ENCODE assay signal across 26 cellular contexts in genomic region chr13:33615436-33615835, GRCh38.
DNase-seq lines count a peak whose midpoint lies in the region; ATAC-seq and TF ChIP-seq lines count a peak whose summit lies in the region.
"Had no signal": no experiment of that assay in that cellular context is flagged by ENCODE, and none has a peak within 500 bp of the region (broad histone marks: within the 10 kb centered on the region; RNA-seq: fewer than 3 reads in every experiment).

No MANE protein-coding gene starts in this region.

- DNase-seq in BE2C (peak; percentile 12), NCI-H2171 (lab: John Stamatoyannopoulos, UW) (peak; percentile 52), myocyte (ENCODE audit: low read depth) (peak; percentile 86), NCI-H1417 treated with DMSO at 0.1 percent for 48 hours (lab: John Stamatoyannopoulos, UW) (no peak), LoVo (ENCODE audit: low spot score) (no peak), NCI-H2196 (lab: John Stamatoyannopoulos, UW; ENCODE audit: unreplicated experiment) (no peak)
- DNase-seq: activated CD4-positive, alpha-beta T cell treated with anti-CD3 and anti-CD28 coated beads, Interleukin-2, amount 50 U/mL, for 48 hours; activated naive CD8-positive, alpha-beta T cell treated with anti-CD3 and anti-CD28 coated beads, Interleukin-2, amount 50 U/mL, for 24 hours; activated T-cell treated with anti-CD3 and anti-CD28 coated beads, Interleukin-2, amount 50 U/mL, for 48 hours; CD4-positive, alpha-beta T cell; dermis blood vessel endothelial cell; endodermal cell; esophagus squamous epithelium; foreskin keratinocyte; kidney glomerular epithelial cell; NCI-H2081; PC-3; T-helper 17 cell had no signal

- no peaks in the 10 kb centered on the region for H3K27me3 ChIP-seq in BE2C
- H3K27me3 ChIP-seq: esophagus squamous epithelium, foreskin keratinocyte had no signal

- TF ChIP-seq CTCF in BE2C (IDR thresholded peaks at IDR 0.05; ENCODE audit: low read depth, low read length) = no peak

- peaks cover 7% of the 10 kb centered on the region for H3K4me1 ChIP-seq in BE2C
- H3K4me1 ChIP-seq: A549, foreskin keratinocyte had no signal

- no peaks in the 10 kb centered on the region; the same call in 1 of the 2 replicates for H3K9me3 ChIP-seq in BE2C
- H3K9me3 ChIP-seq: A549, esophagus squamous epithelium had no signal

- no peaks in the 10 kb centered on the region for H3K36me3 ChIP-seq in BE2C
- H3K36me3 ChIP-seq: esophagus squamous epithelium had no signal

- H3K4me3 ChIP-seq in BE2C (ENCODE audit: low read depth, low read length) = no peak overlapping the region
- H3K4me3 ChIP-seq: A549, esophagus squamous epithelium, K562, lung, skin epidermis had no signal

- no peak for ATAC-seq in SK-N-SH treated with all-trans-retinoic acid at 6 μM for 48 hours
- no peak for ATAC-seq in activated CD4-positive, CD25-positive, alpha-beta regulatory T cell treated with anti-CD3 and anti-CD28 coated beads, Interleukin-2, amount 50 U/mL, for 24 hours
- ATAC-seq: A549; activated naive CD8-positive, alpha-beta T cell treated with anti-CD3 and anti-CD28 coated beads, Interleukin-2, amount 50 U/mL, for 24 hours; foreskin keratinocyte; K562; natural killer cell treated with Interleukin-12 subunit alpha and Interleukin-12 subunit beta and Interleukin-15 and Interleukin-18, amount 100 ng/mL, for 72 hours; PC-3; stimulated activated memory B cell treated with anti-CD40 and anti-IgM and Interleukin-4, amounts not matched to agents 10 μg/mL and 1 μg/mL and 100 μg/mL, for 72 hours; T-helper 17 cell had no signal

TF ChIP-seq in SK-N-SH treated with all-trans-retinoic acid at 6 μM for 48 hours, 23 proteins besides CTCF, POLR2A, EP300 and RAD21:
- peak; percentile 21; the same call in 1 of the 2 replicates for TF ChIP-seq TCF4 (CRISPR knock-in tag; IDR thresholded peaks at IDR 0.05; ENCODE audit: borderline replicate concordance)
- TF ChIP-seq ZFP3 (CRISPR knock-in tag; IDR thresholded peaks at IDR 0.05) = no peak
TF ChIP-seq in SK-N-SH treated with all-trans-retinoic acid at 6 μM for 48 hours: peak in this region for 1.

Comparison
In these comparisons a context has a peak if more than half of its experiments do, and no peak if none do; other contexts are left out.
1. DNase-seq: peak in BE2C (single experiment), NCI-H2171 (single experiment) and myocyte (single experiment); none in NCI-H1417 treated with DMSO at 0.1 percent for 48 hours (single experiment), LoVo (single experiment) and NCI-H2196 (single experiment).